ENCODE assay signal across 8 cellular contexts in the genomic region with DNA sequence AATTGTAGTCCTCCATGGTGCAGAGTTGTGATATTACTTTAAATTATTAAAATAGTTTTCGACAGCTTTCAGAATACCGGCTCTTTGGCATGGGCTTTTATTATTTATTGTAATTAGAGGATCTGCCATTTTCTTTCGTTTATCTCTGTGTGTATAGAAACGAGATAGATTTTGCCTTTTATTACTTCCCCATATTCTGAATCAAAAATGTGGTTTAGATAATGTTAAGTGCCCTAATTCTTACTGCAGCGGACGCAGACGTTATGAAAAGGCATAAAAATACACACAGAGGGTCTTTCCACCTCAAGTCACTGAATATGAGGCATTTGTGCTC. TPM values are rescaled to one million over a fixed set of nuclear protein-coding genes. Genes with fewer than 3 reads are reported as not detected.
DNase-seq lines count a peak whose midpoint lies in the region; ATAC-seq and TF ChIP-seq lines count a peak whose summit lies in the region.

No MANE protein-coding gene starts in this region.

- ATAC-seq in Right ventricle myocardium superior (ENCODE audit: poor library complexity) (no peak), HG02840 (IDR thresholded peaks at IDR 0.05; ENCODE audit: low FRiP score, unreplicated experiment) (no peak), GM21786 (IDR thresholded peaks at IDR 0.05; ENCODE audit: unreplicated experiment) (no peak)

- no peaks in the 10 kb centered on the region for H3K9me3 ChIP-seq in right atrium auricular region
- H3K9me3 ChIP-seq in breast epithelium = no peaks in the 10 kb centered on the region
- no peaks in the 10 kb centered on the region for H3K9me3 ChIP-seq in muscle layer of colon (ENCODE audit: low read length)

- peak overlapping the region; percentile 49 to 53 for H3K27ac ChIP-seq in right atrium auricular region
- peak overlapping the region; percentile 65 to 70 for H3K27ac ChIP-seq in breast epithelium
- peak overlapping the region; percentile 36 for H3K27ac ChIP-seq in muscle layer of colon (ENCODE audit: low read depth, low read length)

- H3K36me3 ChIP-seq in right atrium auricular region (no peaks in the 10 kb centered on the region), breast epithelium (no peaks in the 10 kb centered on the region), muscle layer of colon (ENCODE audit: insufficient read depth, low read length) (no peaks in the 10 kb centered on the region)

- H3K27me3 ChIP-seq in right atrium auricular region (no peaks in the 10 kb centered on the region), breast epithelium (no peaks in the 10 kb centered on the region), muscle layer of colon (ENCODE audit: control insufficient read depth in 1 of 2, insufficient read depth in 2 of 2, low read length in 2 of 2) (no peaks in the 10 kb centered on the region)

- DNase-seq in right atrium auricular region (ENCODE audit: low spot score) (no peak), Right ventricle myocardium superior (no peak), breast epithelium (ENCODE audit: low spot score in 2 of 2) (no peak), NCI-H774 (lab: John Stamatoyannopoulos, UW) (no peak)
- DNase-seq in stimulated activated CD4-positive, alpha-beta T cell treated with anti-CD3 and anti-CD28 coated beads, Interleukin-2, amount 100 ng/mL, for 48 hours = no peak

- TF ChIP-seq CTCF in right atrium auricular region (IDR thresholded peaks at IDR 0.05) = no peak
- no peak for TF ChIP-seq CTCF in breast epithelium (IDR thresholded peaks at IDR 0.05)

- H3K9ac ChIP-seq in muscle layer of colon (ENCODE audit: low read length) = peak overlapping the region; percentile 2

- H3K4me1 ChIP-seq in right atrium auricular region = peaks cover 0 to 33% of the 10 kb centered on the region in 2 donors
- H3K4me1 ChIP-seq in breast epithelium = peaks cover 4 to 5% of the 10 kb centered on the region in 2 donors
- H3K4me1 ChIP-seq in muscle layer of colon (ENCODE audit: insufficient read depth, low read length) = peaks cover 24% of the 10 kb centered on the region

- TF ChIP-seq POLR2A in breast epithelium (IDR thresholded peaks at IDR 0.05) = no peak

- intact Hi-C loops in Right ventricle myocardium superior (cut with DNase I) (loop anchor here (2.0 to 5.0 kb wide), 2 partner anchors 137 to 348 kb away; no protein-coding TSS in a partner anchor), breast epithelium (cut with DNase I; ENCODE audit: low total_unique reads) (no loop called here)

- H3K4me3 ChIP-seq in right atrium auricular region = peak overlapping the region; percentile 73 to 76
- peak overlapping the region; percentile 83 to 91 (median 90) for H3K4me3 ChIP-seq in breast epithelium
- peak overlapping the region in 1 of 2 donors; percentile 96 for H3K4me3 ChIP-seq in muscle layer of colon (ENCODE audit: low read depth in 1 of 2, low read length in 2 of 2)

RNA-seq across cellular contexts. Expression of gene ARID5B, which starts 1.9 kb away (rescaled TPM):
- total RNA-seq in right atrium auricular region (10 to 100 TPM; 37.9 to 53.4 TPM), Right ventricle myocardium superior (13.2 TPM), breast epithelium (100 to 1,000 TPM in 2 of 3 donors, 10 to 100 TPM in 1; 89.5 to 166 (median 125) TPM)
